ENCODE assay signal across 2 cellular contexts in the genomic region with DNA sequence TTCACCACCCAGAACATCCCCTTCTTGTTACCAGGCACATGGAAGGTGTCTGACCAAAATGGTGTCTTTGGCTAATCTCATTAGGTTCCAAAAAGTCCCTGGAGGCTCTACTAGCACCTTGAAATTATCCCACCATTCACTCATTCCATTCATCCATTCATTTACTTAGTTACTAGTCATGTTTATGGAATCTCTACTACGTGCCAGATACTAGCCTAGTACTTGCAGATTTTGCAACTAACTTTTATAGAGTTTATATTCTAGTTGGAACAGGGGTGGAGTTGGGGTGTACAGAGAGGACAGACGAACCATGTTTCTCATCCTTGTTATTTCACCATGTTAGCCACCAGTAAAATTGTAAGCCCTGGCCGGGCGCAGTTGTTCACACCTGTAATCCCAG.
TF ChIP-seq lines count a peak whose summit lies in the region.

No MANE protein-coding gene starts in this region.

TF ChIP-seq in GM12891, 5 proteins besides CTCF, POLR2A, EP300 and RAD21:
- TF ChIP-seq POU2F2 (IDR thresholded peaks at IDR 0.05; ENCODE audit: low read depth, low read length), result no peak
- no peak for TF ChIP-seq SPI1 (IDR thresholded peaks at IDR 0.05; ENCODE audit: low read depth, low read length)
- TF ChIP-seq POLR2AphosphoS5 (IDR thresholded peaks at IDR 0.05; ENCODE audit: low read depth, low read length), result no peak
- no peak for TF ChIP-seq PAX5 (IDR thresholded peaks at IDR 0.05; ENCODE audit: insufficient read depth, low read length, severe bottlenecking)
- TF ChIP-seq TAF1 (IDR thresholded peaks at IDR 0.05; ENCODE audit: low read depth, low read length), result no peak

TF ChIP-seq in HepG2, 621 proteins besides CTCF, POLR2A, EP300 and RAD21:
- TF ChIP-seq, protein P1, sequence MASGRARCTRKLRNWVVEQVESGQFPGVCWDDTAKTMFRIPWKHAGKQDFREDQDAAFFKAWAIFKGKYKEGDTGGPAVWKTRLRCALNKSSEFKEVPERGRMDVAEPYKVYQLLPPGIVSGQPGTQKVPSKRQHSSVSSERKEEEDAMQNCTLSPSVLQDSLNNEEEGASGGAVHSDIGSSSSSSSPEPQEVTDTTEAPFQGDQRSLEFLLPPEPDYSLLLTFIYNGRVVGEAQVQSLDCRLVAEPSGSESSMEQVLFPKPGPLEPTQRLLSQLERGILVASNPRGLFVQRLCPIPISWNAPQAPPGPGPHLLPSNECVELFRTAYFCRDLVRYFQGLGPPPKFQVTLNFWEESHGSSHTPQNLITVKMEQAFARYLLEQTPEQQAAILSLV (CRISPR knock-in tag; IDR thresholded peaks at IDR 0.05; ENCODE audit: borderline replicate concordance), result no peak
- TF ChIP-seq MEF2D (CRISPR knock-in tag; IDR thresholded peaks at IDR 0.05), result no peak
- no peak for TF ChIP-seq ZZZ3 (CRISPR knock-in tag; IDR thresholded peaks at IDR 0.05; ENCODE audit: borderline replicate concordance)
- TF ChIP-seq, protein P2, sequence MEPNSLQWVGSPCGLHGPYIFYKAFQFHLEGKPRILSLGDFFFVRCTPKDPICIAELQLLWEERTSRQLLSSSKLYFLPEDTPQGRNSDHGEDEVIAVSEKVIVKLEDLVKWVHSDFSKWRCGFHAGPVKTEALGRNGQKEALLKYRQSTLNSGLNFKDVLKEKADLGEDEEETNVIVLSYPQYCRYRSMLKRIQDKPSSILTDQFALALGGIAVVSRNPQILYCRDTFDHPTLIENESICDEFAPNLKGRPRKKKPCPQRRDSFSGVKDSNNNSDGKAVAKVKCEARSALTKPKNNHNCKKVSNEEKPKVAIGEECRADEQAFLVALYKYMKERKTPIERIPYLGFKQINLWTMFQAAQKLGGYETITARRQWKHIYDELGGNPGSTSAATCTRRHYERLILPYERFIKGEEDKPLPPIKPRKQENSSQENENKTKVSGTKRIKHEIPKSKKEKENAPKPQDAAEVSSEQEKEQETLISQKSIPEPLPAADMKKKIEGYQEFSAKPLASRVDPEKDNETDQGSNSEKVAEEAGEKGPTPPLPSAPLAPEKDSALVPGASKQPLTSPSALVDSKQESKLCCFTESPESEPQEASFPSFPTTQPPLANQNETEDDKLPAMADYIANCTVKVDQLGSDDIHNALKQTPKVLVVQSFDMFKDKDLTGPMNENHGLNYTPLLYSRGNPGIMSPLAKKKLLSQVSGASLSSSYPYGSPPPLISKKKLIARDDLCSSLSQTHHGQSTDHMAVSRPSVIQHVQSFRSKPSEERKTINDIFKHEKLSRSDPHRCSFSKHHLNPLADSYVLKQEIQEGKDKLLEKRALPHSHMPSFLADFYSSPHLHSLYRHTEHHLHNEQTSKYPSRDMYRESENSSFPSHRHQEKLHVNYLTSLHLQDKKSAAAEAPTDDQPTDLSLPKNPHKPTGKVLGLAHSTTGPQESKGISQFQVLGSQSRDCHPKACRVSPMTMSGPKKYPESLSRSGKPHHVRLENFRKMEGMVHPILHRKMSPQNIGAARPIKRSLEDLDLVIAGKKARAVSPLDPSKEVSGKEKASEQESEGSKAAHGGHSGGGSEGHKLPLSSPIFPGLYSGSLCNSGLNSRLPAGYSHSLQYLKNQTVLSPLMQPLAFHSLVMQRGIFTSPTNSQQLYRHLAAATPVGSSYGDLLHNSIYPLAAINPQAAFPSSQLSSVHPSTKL (CRISPR knock-in tag; IDR thresholded peaks at IDR 0.05), result no peak
- no peak for TF ChIP-seq ZFP90 (CRISPR knock-in tag; IDR thresholded peaks at IDR 0.05; ENCODE audit: borderline replicate concordance)
TF ChIP-seq in HepG2: peak in this region for 0.
